ENCODE assay signal across 8 cellular contexts in genomic region chr14:91173221-91173670, GRCh38. TPM values are rescaled to one million over a fixed set of nuclear protein-coding genes. Genes with fewer than 3 reads are reported as not detected.
DNase-seq lines count a peak whose midpoint lies in the region; ATAC-seq and TF ChIP-seq lines count a peak whose summit lies in the region.

No MANE protein-coding gene starts in this region.

- TF ChIP-seq CTCF in GM10248 (IDR thresholded peaks at IDR 0.05; ENCODE audit: control extremely low read depth, extremely low read depth, low read depth, missing control alignments) = peak; percentile 80

- intact Hi-C loops in left cardiac atrium (cut with DNase I) = loop anchor here (2.0 to 5.0 kb wide), 4 partner anchors 56 to 270 kb away; partner anchors contain the start of gene RPS6KA5 (in 1 of the 2)
- intact Hi-C loops in aorta (cut with DNase I) = loop anchor here (1.0 to 5.0 kb wide), 4 partner anchors 36 to 270 kb away; partner anchors contain the start of gene RPS6KA5 (in 2 of the 2)

- H3K4me3 ChIP-seq in aorta (ENCODE audit: low read length in 2 of 2) = no peak overlapping the region

- 46 to 47% methylated on average over 10 of the region's 10 CpGs for WGBS in aorta, 2 donors

- CTCF ChIA-PET in GM10248 (lab: Yijun Ruan, JAX) = interaction anchor here (0.6 to 11.2 kb wide), 47 partner anchors 11 to 416 kb away, joined by 3 to 197 read pairs (median 4); partner anchors contain the start of genes DGLUCY and RPS6KA5

- H3K4me1 ChIP-seq in aorta (ENCODE audit: control insufficient read depth in 1 of 2, insufficient read depth in 2 of 2, low read length in 2 of 2) = peaks cover 0 to 3% of the 10 kb centered on the region in 2 donors

- H3K36me3 ChIP-seq in aorta (ENCODE audit: control insufficient read depth in 1 of 2, insufficient read depth in 2 of 2, low read length in 1 of 2) = no peaks in the 10 kb centered on the region

- no peak overlapping the region for H3K27ac ChIP-seq in aorta (ENCODE audit: low read depth in 1 of 2, low read length in 2 of 2)

- POLR2A ChIA-PET in GM10248 (lab: Yijun Ruan, JAX) = no interaction called here

- no peaks in the 10 kb centered on the region for H3K9me3 ChIP-seq in aorta (ENCODE audit: control insufficient read depth, low read length)

- ATAC-seq in left cardiac atrium = peak; percentile 63 to 64
- ATAC-seq in aorta (ENCODE audit: low FRiP score) = peak; percentile 86
- ATAC-seq in GM19328 (IDR thresholded peaks at IDR 0.05; ENCODE audit: unreplicated experiment) = no peak

- peak; percentile 78 for DNase-seq in GM10248 (ENCODE audit: extremely low spot score)
- DNase-seq in NAMALWA (ENCODE audit: low spot score) = peak; percentile 83
- peak; percentile 48 to 82 (median 70) for DNase-seq in T-helper 2 cell
- DNase-seq in amniotic epithelial cell (ENCODE audit: low read depth) = peak; percentile 66
- peak; percentile 89 for DNase-seq in left cardiac atrium
- DNase-seq in pulmonary artery endothelial cell (ENCODE audit: low read depth, low spot score) = peak; percentile 54
- DNase-seq in aorta = peak; percentile 89 to 93

- H3K27me3 ChIP-seq in aorta (ENCODE audit: control insufficient read depth in 1 of 2, insufficient read depth in 2 of 2, low read length in 1 of 2) = no peaks in the 10 kb centered on the region

RNA-seq across cellular contexts. Expression of gene DGLUCY, which starts 59.4 kb away (rescaled TPM):
- 100 to 1,000 TPM; 110 to 129 TPM for total RNA-seq in left cardiac atrium
- 51.4 and 54.4 TPM in 2 replicates for total RNA-seq in pulmonary artery endothelial cell
- total RNA-seq in aorta = 10 to 100 TPM; 23.5 to 55.5 TPM
- polyA plus RNA-seq in aorta = 10 to 100 TPM; 11.9 to 15.1 TPM
